Comparison of ENCODE assay signal across 9 cellular contexts in the genomic region with DNA sequence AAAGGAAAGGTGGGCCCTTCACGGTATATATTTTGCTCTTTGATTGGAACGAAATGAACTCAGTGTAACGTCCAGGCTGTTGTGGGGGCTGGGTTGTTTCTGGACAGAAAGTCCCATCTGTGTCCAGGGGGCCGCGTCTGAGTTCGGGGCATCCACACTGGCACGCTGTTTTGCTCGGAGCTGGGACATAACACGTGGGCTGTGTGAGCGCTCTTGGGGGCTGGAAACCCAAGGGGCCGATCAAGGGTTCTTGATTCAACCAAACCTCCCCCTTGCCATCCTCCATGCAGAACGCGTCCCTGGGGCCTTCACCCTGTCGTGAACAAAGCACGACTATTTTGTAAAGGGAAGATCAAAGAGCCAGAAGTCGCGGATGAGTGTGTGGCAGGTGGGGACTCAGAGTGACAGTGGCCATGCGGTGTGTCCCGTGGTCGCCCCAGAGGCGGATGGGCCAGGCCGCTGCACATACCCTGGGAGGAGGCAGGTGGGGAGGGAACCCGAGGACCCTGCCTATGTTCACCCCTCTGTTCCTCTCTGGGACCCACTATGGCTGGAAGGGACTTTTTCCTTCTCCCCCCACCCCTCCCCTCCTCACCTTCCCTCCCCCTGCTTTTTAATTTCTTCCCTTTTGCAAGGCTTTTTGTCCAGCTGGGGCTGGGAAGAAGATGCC.
A peak's percentile ranks its signal among the peaks of the same experiment; 100 is the strongest.
DNase-seq lines count a peak whose midpoint lies in the region; ATAC-seq and TF ChIP-seq lines count a peak whose summit lies in the region.
"Had no signal": no experiment of that assay in that cellular context is flagged by ENCODE, and none has a peak within 500 bp of the region (broad histone marks: within the 10 kb centered on the region; RNA-seq: fewer than 3 reads in every experiment).

No MANE protein-coding gene starts in this region.

- H3K9me3 Mint-ChIP-seq in MCF 10A (ENCODE audit: unreplicated experiment) = no peaks in the 10 kb centered on the region

- CTCF ChIA-PET in MCF 10A (lab: Yijun Ruan, JAX) = no interaction called here

- H3K4me3 ChIP-seq in breast epithelium (peak overlapping the region in 2 of 3 donors; percentile 47 to 64), WERI-Rb-1 (ENCODE audit: low read depth, low read length) (peak overlapping the region; percentile 62), iPS-18c (ENCODE audit: insufficient read depth, low read depth, low read length) (peak overlapping the region; percentile 63), thoracic aorta (peak overlapping the region; percentile 59)

- no peak for TF ChIP-seq CTCF in breast epithelium (IDR thresholded peaks at IDR 0.05)
- no peak for TF ChIP-seq CTCF in MCF 10A (IDR thresholded peaks at IDR 0.05; ENCODE audit: unreplicated experiment)
- no peak for TF ChIP-seq CTCF in WERI-Rb-1 (IDR thresholded peaks at IDR 0.05; ENCODE audit: low read depth, low read length)
- TF ChIP-seq CTCF in thoracic aorta (IDR thresholded peaks at IDR 0.05) = no peak

- no peak for DNase-seq in breast epithelium (ENCODE audit: low spot score in 2 of 2)
- DNase-seq in MCF 10A (ENCODE audit: unreplicated experiment) = no peak
- peak; percentile 66 for DNase-seq in WERI-Rb-1
- no peak for DNase-seq in thoracic aorta (ENCODE audit: low spot score)
- DNase-seq in NCI-H2029 treated with DMSO at 0.1 percent for 48 hours (lab: John Stamatoyannopoulos, UW) = no peak
- no peak for DNase-seq in GOT3 (lab: John Stamatoyannopoulos, UW)
- DNase-seq in effector CD4-positive, alpha-beta T cell = no peak
- DNase-seq: Calu3 had no signal

- H3K36me3 Mint-ChIP-seq in MCF 10A (ENCODE audit: insufficient read depth, unreplicated experiment) = peaks cover 7% of the 10 kb centered on the region

- no peaks in the 10 kb centered on the region for H3K4me1 Mint-ChIP-seq in MCF 10A (ENCODE audit: insufficient read depth, unreplicated experiment)

- H3K4me1 ChIP-seq in breast epithelium (peaks cover 0 to 11% of the 10 kb centered on the region in 2 donors), thoracic aorta (ENCODE audit: control insufficient read depth in 1 of 2, low read depth in 2 of 2) (peaks cover 0 to 12% of the 10 kb centered on the region in 2 donors)

- H3K9me3 ChIP-seq in breast epithelium (no peaks in the 10 kb centered on the region), WERI-Rb-1 (ENCODE audit: severe bottlenecking) (peaks cover 17% of the 10 kb centered on the region), iPS-18c (ENCODE audit: control insufficient read depth, insufficient read depth, low read length) (peaks cover 8% of the 10 kb centered on the region), thoracic aorta (no peaks in the 10 kb centered on the region)

- no TSS peak for BruUV-seq in MCF 10A (replicated peaks; lab: Mats Ljungman, UMichigan)

- intact Hi-C loops in breast epithelium (cut with DNase I; ENCODE audit: low total_unique reads) (no loop called here), MCF 10A (cut with micrococcal nuclease) (no loop called here)

- TF ChIP-seq POLR2A in breast epithelium (IDR thresholded peaks at IDR 0.05) = no peak

- no peaks in the 10 kb centered on the region for H3K27me3 Mint-ChIP-seq in MCF 10A (ENCODE audit: insufficient read depth, unreplicated experiment)

- no peak overlapping the region for H3K27ac Mint-ChIP-seq in MCF 10A (ENCODE audit: low read depth, unreplicated experiment)

- peaks cover 0 to 10% of the 10 kb centered on the region in 2 donors for H3K27me3 ChIP-seq in breast epithelium
- H3K27me3 ChIP-seq in WERI-Rb-1 (ENCODE audit: insufficient read depth, low read depth, severe bottlenecking) = no peaks in the 10 kb centered on the region
- H3K27me3 ChIP-seq in thoracic aorta (replicated peaks; ENCODE audit: insufficient read depth) = no peaks in the 10 kb centered on the region

- H3K27ac ChIP-seq in breast epithelium (no peak overlapping the region), WERI-Rb-1 (peak overlapping the region; percentile 96), thoracic aorta (no peak overlapping the region)

- H3K4me3 Mint-ChIP-seq in MCF 10A (ENCODE audit: unreplicated experiment) = no peak overlapping the region

- POLR2A ChIA-PET in MCF 10A (lab: Yijun Ruan, JAX) = no interaction called here

- H3K36me3 ChIP-seq in breast epithelium = no peaks in the 10 kb centered on the region
- no peaks in the 10 kb centered on the region for H3K36me3 ChIP-seq in WERI-Rb-1
- no peaks in the 10 kb centered on the region for H3K36me3 ChIP-seq in thoracic aorta

- no peak for ATAC-seq in thoracic aorta (ENCODE audit: insufficient number of reproducible peaks, low FRiP score, low read depth)
